ENCODE assay signal across 8 cellular contexts in genomic region chr1:17236779-17237601, GRCh38. TPM values are rescaled to one million over a fixed set of nuclear protein-coding genes. Genes with fewer than 3 reads are reported as not detected.
DNase-seq lines count a peak whose midpoint lies in the region; ATAC-seq and TF ChIP-seq lines count a peak whose summit lies in the region.

No MANE protein-coding gene starts in this region.

- DNase-seq in COR-L47 (lab: John Stamatoyannopoulos, UW) (peak; percentile 75), HT1080 (ENCODE audit: low read depth) (peak; percentile 80), activated T-cell treated with anti-CD3 and anti-CD28 coated beads for 1 hour (ENCODE audit: low read depth) (peak; percentile 90), erythroblast (lab: John Stamatoyannopoulos, UW) (peak; percentile 74 to 88), naive B cell (peak; percentile 69)
- peak; percentile 53 to 75 for DNase-seq in stimulated activated CD8-positive, alpha-beta memory T cell treated with anti-CD3 and anti-CD28 coated beads, Interleukin-7, amount 100 ng/mL, for 48 hours (ENCODE audit: extremely low read depth in 1 of 2, low read depth in 1 of 2)

- H3K9me3 ChIP-seq in OCI-LY1 (ENCODE audit: low read length), result no peaks in the 10 kb centered on the region

- H3K4me1 Mint-ChIP-seq in naive B cell, result peaks cover 0 to 5% (median 4%) of the 10 kb centered on the region in 3 donors

- H3K9me3 Mint-ChIP-seq in naive B cell, result no peaks in the 10 kb centered on the region

- peak; percentile 75 to 83 for ATAC-seq in naive B cell (ENCODE audit: low read depth in 2 of 2)
- ATAC-seq in HG02870 (IDR thresholded peaks at IDR 0.05; ENCODE audit: unreplicated experiment), result no peak

- peaks cover 4 to 14% (median 7%) of the 10 kb centered on the region in 3 donors for H3K27me3 Mint-ChIP-seq in naive B cell

- H3K36me3 ChIP-seq in OCI-LY1 (ENCODE audit: insufficient read depth, low read length), result no peaks in the 10 kb centered on the region

- H4K20me1 ChIP-seq in OCI-LY1 (ENCODE audit: insufficient read depth, low read length), result no peaks in the 10 kb centered on the region

- no peak overlapping the region for H3K27ac ChIP-seq in OCI-LY1 (ENCODE audit: low read depth, low read length, poor library complexity, severe bottlenecking)

- no peaks in the 10 kb centered on the region for H3F3A ChIP-seq in OCI-LY1 (ENCODE audit: insufficient read depth, low read length)

- TF ChIP-seq CTCF in OCI-LY1 (IDR thresholded peaks at IDR 0.05; ENCODE audit: low read length), result peak; percentile 81

- no peak overlapping the region for H3K27ac Mint-ChIP-seq in naive B cell

- no peak overlapping the region for H3K4me3 Mint-ChIP-seq in naive B cell

- no peak overlapping the region for H3K4me2 ChIP-seq in OCI-LY1 (ENCODE audit: low read length)

- no peaks in the 10 kb centered on the region for H3K79me2 ChIP-seq in OCI-LY1 (ENCODE audit: insufficient read depth, low read length)

- no peaks in the 10 kb centered on the region for H3K36me3 Mint-ChIP-seq in naive B cell

- no peak overlapping the region for H3K9ac ChIP-seq in OCI-LY1 (ENCODE audit: low read length)

- no peak overlapping the region for H3K4me3 ChIP-seq in OCI-LY1 (ENCODE audit: low read depth, low read length, poor library complexity, severe bottlenecking)

- no peak overlapping the region for H2AFZ ChIP-seq in OCI-LY1 (ENCODE audit: low read length)

- H3K27me3 ChIP-seq in OCI-LY1 (ENCODE audit: insufficient read depth, low read length), result 0 out of 2 replicates have a peak, but pooled peaks cover 3% of the 10 kb centered on the region

- TF ChIP-seq POLR2A in erythroblast (IDR thresholded peaks at IDR 0.05; ENCODE audit: low read length), result no peak

- no peaks in the 10 kb centered on the region for H3K4me1 ChIP-seq in OCI-LY1 (ENCODE audit: insufficient read depth, low read length, severe bottlenecking)

- H3K9me2 ChIP-seq in OCI-LY1 (ENCODE audit: low read depth, low read length), result no peaks in the 10 kb centered on the region

RNA-seq across cellular contexts. Expression of gene PADI3, which starts 11.9 kb away (rescaled TPM):
- total RNA-seq in HT1080 (2014; rRNA removed; shearing (Covaris generic)), result 0.39 and 0.57 TPM in 2 replicates
- polyA plus RNA-seq in HT1080 (2015; cell fraction: cytosol; rRNA removed), result 0.48 and 0.85 TPM in 2 replicates
- 3.4 and 3.5 TPM in 2 replicates for polyA plus RNA-seq in HT1080 (2015; cell fraction: nucleus; rRNA removed)
- not detected for polyA plus RNA-seq in naive B cell (ENCODE audit: low read depth in 6 of 6)

RNA-seq across cellular contexts. Expression of gene PADI1, which starts 32.1 kb away (rescaled TPM):
- 0.47 and 0.66 TPM in 2 replicates for total RNA-seq in HT1080 (2014; rRNA removed; shearing (Covaris generic))
- 1.5 TPM in 2 replicates for polyA plus RNA-seq in HT1080 (2015; cell fraction: cytosol; rRNA removed)
- polyA plus RNA-seq in HT1080 (2015; cell fraction: nucleus; rRNA removed), result 3.3 and 3.9 TPM in 2 replicates
- not detected for polyA plus RNA-seq in naive B cell (ENCODE audit: low read depth in 6 of 6)
